ENCODE assay signal across 1 cellular context in genomic region chr21:15730484-15731242, GRCh38.
TF ChIP-seq lines count a peak whose summit lies in the region.

No MANE protein-coding gene starts in this region.

TF ChIP-seq in HCT116, 20 proteins besides CTCF, POLR2A, EP300 and RAD21:
- TF ChIP-seq ZBTB33 (IDR thresholded peaks at IDR 0.05; ENCODE audit: extremely low read depth, insufficient replicate concordance, low read length), result no peak
- TF ChIP-seq CEBPB (IDR thresholded peaks at IDR 0.05; ENCODE audit: low read depth), result no peak
- no peak for TF ChIP-seq SIN3A (IDR thresholded peaks at IDR 0.05; ENCODE audit: low read depth)
- TF ChIP-seq SP1 (IDR thresholded peaks at IDR 0.05; ENCODE audit: low read depth), result no peak
- no peak for TF ChIP-seq EZH2phosphoT487 (IDR thresholded peaks at IDR 0.05; ENCODE audit: borderline replicate concordance)
- no peak for TF ChIP-seq JUND (IDR thresholded peaks at IDR 0.05)
- TF ChIP-seq YY1 (IDR thresholded peaks at IDR 0.05; ENCODE audit: extremely low read depth, insufficient replicate concordance, low read depth, low read length), result no peak
- no peak for TF ChIP-seq MAX (IDR thresholded peaks at IDR 0.05)
- no peak; the same call in none of the 2 replicates for TF ChIP-seq ZFX (IDR thresholded peaks at IDR 0.05)
- no peak for TF ChIP-seq SRF (IDR thresholded peaks at IDR 0.05; ENCODE audit: low read depth)
- TF ChIP-seq REST (IDR thresholded peaks at IDR 0.05; ENCODE audit: low read depth), result no peak
- TF ChIP-seq ELF1 (IDR thresholded peaks at IDR 0.05; ENCODE audit: borderline replicate concordance, low read depth), result no peak
- TF ChIP-seq EGR1 (IDR thresholded peaks at IDR 0.05; ENCODE audit: low read depth), result no peak
- no peak for TF ChIP-seq TCF7L2 (IDR thresholded peaks at IDR 0.05; ENCODE audit: borderline replicate concordance, extremely low read depth, insufficient read depth, insufficient read length)
- no peak for TF ChIP-seq CBX3 (IDR thresholded peaks at IDR 0.05; ENCODE audit: low read depth)
TF ChIP-seq in HCT116: peak in this region for 0.
